Comparison of ENCODE assay signal across 8 cellular contexts in genomic region chr15:68383161-68384074, GRCh38. TPM values are rescaled to one million over a fixed set of nuclear protein-coding genes. Genes with fewer than 3 reads are reported as not detected.
DNase-seq lines count a peak whose midpoint lies in the region; ATAC-seq and TF ChIP-seq lines count a peak whose summit lies in the region.

No MANE protein-coding gene starts in this region.

- TF ChIP-seq EP300 in sigmoid colon (IDR thresholded peaks at IDR 0.05), result no peak

- H3K4me1 ChIP-seq in OCI-LY1 (ENCODE audit: insufficient read depth, low read length, severe bottlenecking) (no peaks in the 10 kb centered on the region), sigmoid colon (peaks cover 0 to 14% (median 5%) of the 10 kb centered on the region in 4 donors)

- no peak overlapping the region for H2AFZ ChIP-seq in OCI-LY1 (ENCODE audit: low read length)

- no peaks in the 10 kb centered on the region for H4K20me1 ChIP-seq in OCI-LY1 (ENCODE audit: insufficient read depth, low read length)

- H3K9me3 Mint-ChIP-seq in activated naive CD8-positive, alpha-beta T cell treated with anti-CD3 and anti-CD28 coated beads for 36 hours, result no peaks in the 10 kb centered on the region

- TF ChIP-seq CTCF in GM13977 (IDR thresholded peaks at IDR 0.05; ENCODE audit: extremely low read depth, insufficient read depth, missing control alignments) (peak; percentile 64), OCI-LY1 (IDR thresholded peaks at IDR 0.05; ENCODE audit: low read length) (peak; percentile 72), sigmoid colon (IDR thresholded peaks at IDR 0.05) (peak; percentile 33 to 75 (median 54))

- H3K27me3 ChIP-seq in OCI-LY1 (ENCODE audit: insufficient read depth, low read length) (no peaks in the 10 kb centered on the region), sigmoid colon (no peaks in the 10 kb centered on the region)

- H3K4me2 ChIP-seq in OCI-LY1 (ENCODE audit: low read length), result no peak overlapping the region

- no peak overlapping the region for H3K27ac ChIP-seq in OCI-LY1 (ENCODE audit: low read depth, low read length, poor library complexity, severe bottlenecking)
- H3K27ac ChIP-seq in sigmoid colon, result peak overlapping the region in 1 of 4 donors; percentile 52

- DNase-seq in AML-193 (lab: John Stamatoyannopoulos, UW) (peak; percentile 31 to 50), GM13977 (ENCODE audit: low spot score) (peak; percentile 80), left cardiac atrium (no peak), sigmoid colon (peak; percentile 29), NCI-H446 treated with DMSO at 0.1 percent for 48 hours (lab: John Stamatoyannopoulos, UW) (no peak), NCI-H128 (lab: John Stamatoyannopoulos, UW; ENCODE audit: unreplicated experiment) (no peak)
- DNase-seq in activated naive CD8-positive, alpha-beta T cell treated with anti-CD3 and anti-CD28 coated beads for 36 hours, result peak; percentile 14

- H3K36me3 Mint-ChIP-seq in activated naive CD8-positive, alpha-beta T cell treated with anti-CD3 and anti-CD28 coated beads for 36 hours, result no peaks in the 10 kb centered on the region

- H3K9ac ChIP-seq in OCI-LY1 (ENCODE audit: low read length), result no peak overlapping the region

- ATAC-seq in left cardiac atrium, result peak; percentile 32 to 41

- no peaks in the 10 kb centered on the region for H3K36me3 ChIP-seq in OCI-LY1 (ENCODE audit: insufficient read depth, low read length)
- H3K36me3 ChIP-seq in sigmoid colon, result no peaks in the 10 kb centered on the region

- intact Hi-C loops in left cardiac atrium (cut with DNase I), result loop anchor here (2.0 to 5.0 kb wide), 2 partner anchors 77 to 131 kb away; no protein-coding TSS in a partner anchor
- intact Hi-C loops in sigmoid colon (cut with DNase I), result loop anchor here (2.0 kb wide), 1 partner anchor 133 kb away; no protein-coding TSS in a partner anchor

- H3K4me3 Mint-ChIP-seq in activated naive CD8-positive, alpha-beta T cell treated with anti-CD3 and anti-CD28 coated beads for 36 hours, result no peak overlapping the region

- no peak for TF ChIP-seq POLR2A in sigmoid colon (IDR thresholded peaks at IDR 0.05)

- H3K27ac Mint-ChIP-seq in activated naive CD8-positive, alpha-beta T cell treated with anti-CD3 and anti-CD28 coated beads for 36 hours, result no peak overlapping the region

- WGBS in sigmoid colon, 2 donors, result 92 to 93% methylated on average over 12 of the region's 12 CpGs

- H3K27me3 Mint-ChIP-seq in activated naive CD8-positive, alpha-beta T cell treated with anti-CD3 and anti-CD28 coated beads for 36 hours, result peaks cover 3% of the 10 kb centered on the region

- in situ Hi-C loops in GM13977 (cut with MboI; ENCODE audit: low pct_unique_long_range_greater_than_20kb, low sequenced_read_pairs, unreplicated experiment), result no loop called here

- H3K4me1 Mint-ChIP-seq in activated naive CD8-positive, alpha-beta T cell treated with anti-CD3 and anti-CD28 coated beads for 36 hours, result peaks cover 9% of the 10 kb centered on the region

- H3K79me2 ChIP-seq in OCI-LY1 (ENCODE audit: insufficient read depth, low read length), result no peaks in the 10 kb centered on the region

- no peaks in the 10 kb centered on the region for H3F3A ChIP-seq in OCI-LY1 (ENCODE audit: insufficient read depth, low read length)

- H3K9me3 ChIP-seq in OCI-LY1 (ENCODE audit: low read length) (0 out of 2 replicates have a peak, but pooled peaks cover 3% of the 10 kb centered on the region), sigmoid colon (no peaks in the 10 kb centered on the region)

- no peak overlapping the region for H3K4me3 ChIP-seq in OCI-LY1 (ENCODE audit: low read depth, low read length, poor library complexity, severe bottlenecking)
- no peak overlapping the region for H3K4me3 ChIP-seq in sigmoid colon

- H3K9me2 ChIP-seq in OCI-LY1 (ENCODE audit: low read depth, low read length), result no peaks in the 10 kb centered on the region

RNA-seq across cellular contexts. Expression of gene ITGA11, which starts 48.5 kb away (rescaled TPM):
- total RNA-seq in activated naive CD8-positive, alpha-beta T cell treated with anti-CD3 and anti-CD28 coated beads for 36 hours, result 1 to 10 TPM; 1.7 to 1.8 TPM
- total RNA-seq in left cardiac atrium (10 to 100 TPM; 22.4 to 23.8 TPM), sigmoid colon (1 to 10 TPM in 3 of 4 donors, under 1 TPM in 1; 0.95 to 6.1 (median 2.7) TPM)
- polyA plus RNA-seq in sigmoid colon, result 1 to 10 TPM in 1 of 3 donors, under 1 TPM in 2; 0.71 to 2.4 (median 0.92) TPM

Comparison
In these comparisons a context has a peak if more than half of its experiments do, and no peak if none do; other contexts are left out.
1. DNase-seq: peak in AML-193 (2 of 2), GM13977 (single experiment), activated naive CD8-positive, alpha-beta T cell treated with anti-CD3 and anti-CD28 coated beads for 36 hours (single experiment) and sigmoid colon (single experiment); none in left cardiac atrium (single experiment), NCI-H446 treated with DMSO at 0.1 percent for 48 hours (single experiment) and NCI-H128 (single experiment).
2. Peak in every context shown above with its lines, with median percentiles within 50 percentile points of each other: CTCF ChIP-seq.